ENCODE assay signal across 24 cellular contexts in genomic region chr2:3224681-3225080, GRCh38.
DNase-seq lines count a peak whose midpoint lies in the region; ATAC-seq and TF ChIP-seq lines count a peak whose summit lies in the region.
"Had no signal": no experiment of that assay in that cellular context is flagged by ENCODE, and none has a peak within 500 bp of the region (broad histone marks: within the 10 kb centered on the region; RNA-seq: fewer than 3 reads in every experiment).

No MANE protein-coding gene starts in this region.

- no peaks in the 10 kb centered on the region for H3K9me3 ChIP-seq in T-helper 17 cell (ENCODE audit: control insufficient read depth, low read length, poor library complexity, severe bottlenecking)

- H3K4me3 Mint-ChIP-seq in activated naive CD4-positive, alpha-beta T cell treated with anti-CD3 and anti-CD28 coated beads for 36 hours, result no peak overlapping the region
- no peak overlapping the region for H3K4me3 Mint-ChIP-seq in activated naive CD4-positive, alpha-beta T cell treated with anti-CD3 and anti-CD28 coated beads, Interleukin-2, amount 10 ng/mL, durations not matched to agents 7 days and 5 days
- H3K4me3 Mint-ChIP-seq in T-helper 17 cell (peak overlapping the region; percentile 49), osteocyte (ENCODE audit: unreplicated experiment) (no peak overlapping the region)
- no peak overlapping the region for H3K4me3 Mint-ChIP-seq in central memory CD8-positive, alpha-beta T cell
- H3K4me3 Mint-ChIP-seq: neural crest cell had no signal

- ATAC-seq in T-helper 17 cell (no peak), GM21786 (IDR thresholded peaks at IDR 0.05; ENCODE audit: unreplicated experiment) (no peak)
- ATAC-seq in central memory CD8-positive, alpha-beta T cell (replicated peaks; ENCODE audit: extremely low read depth, poor library complexity, severe bottlenecking), result no peak
- ATAC-seq: GM12878, K562, sciatic nerve had no signal

- no peaks in the 10 kb centered on the region for H3K27me3 Mint-ChIP-seq in activated naive CD4-positive, alpha-beta T cell treated with anti-CD3 and anti-CD28 coated beads for 36 hours (ENCODE audit: low read depth)
- H3K27me3 Mint-ChIP-seq in activated naive CD4-positive, alpha-beta T cell treated with anti-CD3 and anti-CD28 coated beads, Interleukin-2, amount 10 ng/mL, durations not matched to agents 7 days and 5 days, result no peaks in the 10 kb centered on the region
- no peaks in the 10 kb centered on the region for H3K27me3 Mint-ChIP-seq in T-helper 17 cell
- H3K27me3 Mint-ChIP-seq in central memory CD8-positive, alpha-beta T cell, result no peaks in the 10 kb centered on the region
- H3K27me3 Mint-ChIP-seq in osteocyte (ENCODE audit: unreplicated experiment), result no peaks in the 10 kb centered on the region

- H3K4me1 Mint-ChIP-seq in activated naive CD4-positive, alpha-beta T cell treated with anti-CD3 and anti-CD28 coated beads for 36 hours (ENCODE audit: low read depth), result peaks cover 44% of the 10 kb centered on the region
- H3K4me1 Mint-ChIP-seq in activated naive CD4-positive, alpha-beta T cell treated with anti-CD3 and anti-CD28 coated beads, Interleukin-2, amount 10 ng/mL, durations not matched to agents 7 days and 5 days, result peaks cover 29% of the 10 kb centered on the region
- H3K4me1 Mint-ChIP-seq in T-helper 17 cell, result peaks cover 32% of the 10 kb centered on the region
- peaks cover 40% of the 10 kb centered on the region for H3K4me1 Mint-ChIP-seq in central memory CD8-positive, alpha-beta T cell
- H3K4me1 Mint-ChIP-seq in osteocyte (ENCODE audit: unreplicated experiment), result no peaks in the 10 kb centered on the region
- H3K4me1 Mint-ChIP-seq: neural crest cell had no signal

- no peak for DNase-seq in activated naive CD4-positive, alpha-beta T cell treated with anti-CD3 and anti-CD28 coated beads for 36 hours
- no peak for DNase-seq in activated naive CD4-positive, alpha-beta T cell treated with anti-CD3 and anti-CD28 coated beads, Interleukin-2, amount 10 ng/mL, durations not matched to agents 7 days and 5 days
- DNase-seq in T-helper 17 cell (no peak), osteocyte (ENCODE audit: extremely low spot score, unreplicated experiment) (peak; percentile 60), DMS153 (lab: John Stamatoyannopoulos, UW) (no peak), G401 (ENCODE audit: low spot score) (no peak)
- DNase-seq in central memory CD8-positive, alpha-beta T cell (ENCODE audit: low spot score in 2 of 2), result no peak
- DNase-seq: activated CD4-positive, alpha-beta T cell treated with anti-CD3 and anti-CD28 coated beads for 1 hour; activated effector memory CD4-positive, alpha-beta T cell treated with anti-CD3 and anti-CD28 coated beads, Interleukin-2, amount 50 U/mL, for 16 hours; effector CD8-positive, alpha-beta T cell; head of caudate nucleus; NCI-H1417; NCI-H2081; NCI-H226; NCI-H748 treated with DMSO at 0.1 percent for 48 hours; posterior cingulate gyrus; SJCRH30; stimulated activated CD4-positive, alpha-beta T cell treated with anti-CD3 and anti-CD28 coated beads, Interleukin-12 subunit alpha, Interleukin-12 subunit beta, amount 100 ng/mL, for 4 hours; stimulated activated CD4-positive, alpha-beta T cell treated with anti-CD3 and anti-CD28 coated beads, Interleukin-4, amount 100 ng/mL, for 1 hour had no signal

- peaks cover 42% of the 10 kb centered on the region for H3K36me3 Mint-ChIP-seq in activated naive CD4-positive, alpha-beta T cell treated with anti-CD3 and anti-CD28 coated beads for 36 hours (ENCODE audit: low read depth)
- H3K36me3 Mint-ChIP-seq in activated naive CD4-positive, alpha-beta T cell treated with anti-CD3 and anti-CD28 coated beads, Interleukin-2, amount 10 ng/mL, durations not matched to agents 7 days and 5 days, result peaks cover 33% of the 10 kb centered on the region
- H3K36me3 Mint-ChIP-seq in T-helper 17 cell (ENCODE audit: low read depth) (peaks cover 3% of the 10 kb centered on the region), osteocyte (ENCODE audit: unreplicated experiment) (peaks cover 13% of the 10 kb centered on the region)
- H3K36me3 Mint-ChIP-seq in central memory CD8-positive, alpha-beta T cell (ENCODE audit: insufficient read depth), result peaks cover 4% of the 10 kb centered on the region

- CTCF ChIA-PET in activated naive CD4-positive, alpha-beta T cell treated with anti-CD3 and anti-CD28 coated beads for 36 hours (lab: Charles Lee), result no interaction called here
- CTCF ChIA-PET in activated naive CD4-positive, alpha-beta T cell treated with anti-CD3 and anti-CD28 coated beads, Interleukin-2, amount 10 ng/mL, durations not matched to agents 7 days and 5 days (lab: Charles Lee), result no interaction called here

- no peak for TF ChIP-seq CTCF in osteocyte (IDR thresholded peaks at IDR 0.05)

- intact Hi-C loops in activated naive CD4-positive, alpha-beta T cell treated with anti-CD3 and anti-CD28 coated beads for 36 hours (cut with micrococcal nuclease), result no loop called here

- H3K9me3 Mint-ChIP-seq in activated naive CD4-positive, alpha-beta T cell treated with anti-CD3 and anti-CD28 coated beads for 36 hours, result peaks cover 31% of the 10 kb centered on the region
- H3K9me3 Mint-ChIP-seq in activated naive CD4-positive, alpha-beta T cell treated with anti-CD3 and anti-CD28 coated beads, Interleukin-2, amount 10 ng/mL, durations not matched to agents 7 days and 5 days, result peaks cover 29% of the 10 kb centered on the region
- H3K9me3 Mint-ChIP-seq in central memory CD8-positive, alpha-beta T cell, result no peaks in the 10 kb centered on the region
- H3K9me3 Mint-ChIP-seq in osteocyte (ENCODE audit: unreplicated experiment), result peaks cover 14% of the 10 kb centered on the region

- H3K27ac Mint-ChIP-seq in activated naive CD4-positive, alpha-beta T cell treated with anti-CD3 and anti-CD28 coated beads for 36 hours, result peak overlapping the region; percentile 100
- no peak overlapping the region for H3K27ac Mint-ChIP-seq in activated naive CD4-positive, alpha-beta T cell treated with anti-CD3 and anti-CD28 coated beads, Interleukin-2, amount 10 ng/mL, durations not matched to agents 7 days and 5 days
- H3K27ac Mint-ChIP-seq in T-helper 17 cell (peak overlapping the region; percentile 100), osteocyte (ENCODE audit: unreplicated experiment) (no peak overlapping the region)
- H3K27ac Mint-ChIP-seq in central memory CD8-positive, alpha-beta T cell (ENCODE audit: low read depth), result peak overlapping the region; percentile 97

- in situ Hi-C loops in G401 (cut with HindIII; ENCODE audit: low sequenced_read_pairs), result no loop called here

Comparison
In these comparisons a context has a peak if more than half of its experiments do, and no peak if none do; other contexts are left out.
1. H3K27ac Mint-ChIP-seq: peak in activated naive CD4-positive, alpha-beta T cell treated with anti-CD3 and anti-CD28 coated beads for 36 hours (single experiment), T-helper 17 cell (single experiment) and central memory CD8-positive, alpha-beta T cell (single experiment); none in activated naive CD4-positive, alpha-beta T cell treated with anti-CD3 and anti-CD28 coated beads, Interleukin-2, amount 10 ng/mL, durations not matched to agents 7 days and 5 days (single experiment) and osteocyte (single experiment).